1 cellular context compared by ENCODE assay signal in genomic region chr4:128134925-128135324, GRCh38.
TF ChIP-seq lines count a peak whose summit lies in the region.

No MANE protein-coding gene starts in this region.

TF ChIP-seq in HEK293, 187 proteins besides CTCF, POLR2A, EP300 and RAD21 (continued from another document):
- TF ChIP-seq ZNF747 (tag by site-specific recombination; IDR thresholded peaks at IDR 0.05) (no peak), ZNF112 (tag by site-specific recombination; IDR thresholded peaks at IDR 0.05) (no peak), ZNF449 (tag by site-specific recombination; IDR thresholded peaks at IDR 0.05) (no peak), ZBTB10 (tag by site-specific recombination; IDR thresholded peaks at IDR 0.05) (no peak), PBX3 (CRISPR knock-in tag; IDR thresholded peaks at IDR 0.05) (no peak), ZNF169 (tag by site-specific recombination; IDR thresholded peaks at IDR 0.05) (no peak), ZNF658 (tag by site-specific recombination; IDR thresholded peaks at IDR 0.05) (no peak), ZNF157 (tag by site-specific recombination; IDR thresholded peaks at IDR 0.05) (no peak), MEIS1 (CRISPR knock-in tag; IDR thresholded peaks at IDR 0.05; ENCODE audit: borderline replicate concordance) (no peak), ZSCAN16 (tag by site-specific recombination; IDR thresholded peaks at IDR 0.05) (no peak), ZNF623 (tag by site-specific recombination; IDR thresholded peaks at IDR 0.05) (peak; percentile 44; the same call in 1 of the 2 replicates), ZNF426 (tag by site-specific recombination; IDR thresholded peaks at IDR 0.05) (peak; percentile 74), KLF8 (tag by site-specific recombination; IDR thresholded peaks at IDR 0.05) (no peak), ZNF433 (tag by site-specific recombination; IDR thresholded peaks at IDR 0.05; ENCODE audit: low read depth) (no peak), ZSCAN4 (tag by site-specific recombination; IDR thresholded peaks at IDR 0.05) (no peak), PRDM1 (tag by site-specific recombination; IDR thresholded peaks at IDR 0.05) (no peak), ZNF585B (tag by site-specific recombination; IDR thresholded peaks at IDR 0.05) (no peak), TCF7L2 (IDR thresholded peaks at IDR 0.05; ENCODE audit: borderline replicate concordance, low read depth, low read length) (no peak), ZNF311 (tag by site-specific recombination; IDR thresholded peaks at IDR 0.05; ENCODE audit: borderline replicate concordance) (no peak), ZNF280C (tag by site-specific recombination; IDR thresholded peaks at IDR 0.05) (no peak), ZNF521 (tag by site-specific recombination; IDR thresholded peaks at IDR 0.05) (no peak), ZNF324 (tag by site-specific recombination; IDR thresholded peaks at IDR 0.05) (no peak), ZNF621 (tag by site-specific recombination; IDR thresholded peaks at IDR 0.05) (no peak), ZNF777 (tag by site-specific recombination; IDR thresholded peaks at IDR 0.05; ENCODE audit: borderline replicate concordance) (no peak)
